Comparison of ENCODE assay signal across 34 cellular contexts in the genomic region with DNA sequence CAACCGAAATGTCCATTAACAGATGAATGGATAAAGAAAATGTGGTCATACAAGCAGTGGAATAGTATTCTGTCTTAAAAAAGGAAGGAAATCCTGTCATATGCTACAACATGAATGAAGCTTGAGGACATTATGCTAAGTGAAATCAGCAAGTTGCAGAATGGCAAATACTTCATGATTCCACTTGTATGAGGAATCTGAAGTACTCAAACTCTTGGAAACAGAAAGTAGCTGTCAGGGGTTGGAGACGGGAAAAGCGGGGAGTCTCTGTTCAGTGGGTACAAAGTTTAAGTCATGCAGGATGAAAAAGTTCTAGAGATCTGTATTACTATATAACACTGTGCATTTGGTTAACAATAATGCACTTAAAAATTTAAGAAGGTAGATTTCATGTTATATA.
"Had no signal": no experiment of that assay in that cellular context is flagged by ENCODE, and none has a peak within 500 bp of the region (broad histone marks: within the 10 kb centered on the region; RNA-seq: fewer than 3 reads in every experiment).

No MANE protein-coding gene starts in this region.

- H3K36me3 Mint-ChIP-seq: activated CD8-positive, alpha-beta memory T cell treated with anti-CD3 and anti-CD28 coated beads, Interleukin-2, amount 10 ng/mL, durations not matched to agents 7 days and 5 days; activated naive CD4-positive, alpha-beta T cell treated with anti-CD3 and anti-CD28 coated beads, Interleukin-2, amount 50 U/mL, for 72 hours; activated naive CD8-positive, alpha-beta T cell treated with anti-CD3 and anti-CD28 coated beads for 36 hours; T-cell; WTC11 had no signal

- H3K9me3 ChIP-seq: adrenal gland, body of pancreas, breast epithelium had no signal

- H3K9me3 Mint-ChIP-seq: activated CD4-positive, alpha-beta memory T cell treated with anti-CD3 and anti-CD28 coated beads, Interleukin-2, amount 10 ng/mL, durations not matched to agents 7 days and 5 days; activated CD4-positive, alpha-beta T cell treated with anti-CD3 and anti-CD28 coated beads, Interleukin-2, amount 10 ng/mL, durations not matched to agents 7 days and 5 days; activated naive CD4-positive, alpha-beta T cell treated with anti-CD3 and anti-CD28 coated beads for 36 hours; activated naive CD8-positive, alpha-beta T cell treated with anti-CD3 and anti-CD28 coated beads for 36 hours; activated T-helper 1 cell treated with anti-CD3 and anti-CD28 coated beads, Interleukin-12 subunit alpha, Interleukin-12 subunit beta, Interleukin-2, Interleukin-4 antibody, amounts not matched to agents 30 ng/mL and 10 ng/mL and 1 ng/mL, durations not matched to agents 14 hours and 24 hours and 36 hours; activated T-helper 17 cell treated with anti-CD3 and anti-CD28 coated beads, Interleukin-2, amount 50 U/mL, for 72 hours; T-cell had no signal

- ATAC-seq: activated CD4-positive, alpha-beta T cell treated with anti-CD3 and anti-CD28 coated beads for 36 hours; activated CD4-positive, CD25-positive, alpha-beta regulatory T cell treated with anti-CD3 and anti-CD28 coated beads, Interleukin-2, amount 50 U/mL, for 24 hours; activated CD8-positive, alpha-beta memory T cell treated with anti-CD3 and anti-CD28 coated beads, Interleukin-2, amount 10 ng/mL, durations not matched to agents 7 days and 5 days; activated CD8-positive, alpha-beta T cell treated with anti-CD3 and anti-CD28 coated beads, Interleukin-2, amount 10 ng/mL, durations not matched to agents 7 days and 5 days; activated naive CD4-positive, alpha-beta T cell treated with anti-CD3 and anti-CD28 coated beads, Interleukin-2, amount 50 U/mL, for 72 hours; activated T-cell treated with anti-CD3 and anti-CD28 coated beads, Interleukin-2, amount 50 U/mL, for 4 hours; activated T-cell treated with anti-CD3 and anti-CD28 coated beads, Interleukin-2, amount 50 U/mL, for 72 hours; activated T-helper 17 cell treated with anti-CD3 and anti-CD28 coated beads, Interleukin-2, amount 50 U/mL, for 72 hours; body of pancreas; T-cell; T-helper 17 cell had no signal

- H3K4me1 Mint-ChIP-seq: activated CD4-positive, alpha-beta memory T cell treated with anti-CD3 and anti-CD28 coated beads, Interleukin-2, amount 10 ng/mL, durations not matched to agents 7 days and 5 days; activated CD4-positive, alpha-beta T cell treated with anti-CD3 and anti-CD28 coated beads for 36 hours; activated CD4-positive, alpha-beta T cell treated with anti-CD3 and anti-CD28 coated beads, Interleukin-2, amount 10 ng/mL, durations not matched to agents 7 days and 5 days; activated CD8-positive, alpha-beta memory T cell treated with anti-CD3 and anti-CD28 coated beads, Interleukin-2, amount 10 ng/mL, durations not matched to agents 7 days and 5 days; activated naive CD8-positive, alpha-beta T cell treated with anti-CD3 and anti-CD28 coated beads for 36 hours; activated T-helper 17 cell treated with anti-CD3 and anti-CD28 coated beads, Interleukin-2, amount 50 U/mL, for 72 hours; T-cell; T-helper 17 cell had no signal

- H3K27me3 ChIP-seq: adrenal gland, body of pancreas, brain microvascular endothelial cell, breast epithelium had no signal

- H3K4me3 ChIP-seq: adrenal gland, body of pancreas, breast epithelium had no signal

- H3K4me3 Mint-ChIP-seq: activated CD4-positive, alpha-beta memory T cell treated with anti-CD3 and anti-CD28 coated beads, Interleukin-2, amount 10 ng/mL, durations not matched to agents 7 days and 5 days; activated CD4-positive, alpha-beta T cell treated with anti-CD3 and anti-CD28 coated beads for 36 hours; activated CD4-positive, alpha-beta T cell treated with anti-CD3 and anti-CD28 coated beads, Interleukin-2, amount 10 ng/mL, durations not matched to agents 7 days and 5 days; activated CD8-positive, alpha-beta memory T cell treated with anti-CD3 and anti-CD28 coated beads, Interleukin-2, amount 10 ng/mL, durations not matched to agents 7 days and 5 days; activated CD8-positive, alpha-beta T cell treated with anti-CD3 and anti-CD28 coated beads, Interleukin-2, amount 10 ng/mL, durations not matched to agents 7 days and 5 days; activated naive CD4-positive, alpha-beta T cell treated with anti-CD3 and anti-CD28 coated beads for 36 hours; activated naive CD8-positive, alpha-beta T cell treated with anti-CD3 and anti-CD28 coated beads for 36 hours; activated T-cell treated with anti-CD3 and anti-CD28 coated beads, Interleukin-2, amount 50 U/mL, for 4 hours; activated T-cell treated with anti-CD3 and anti-CD28 coated beads, Interleukin-2, amount 50 U/mL, for 72 hours; activated T-helper 1 cell treated with anti-CD3 and anti-CD28 coated beads, Interleukin-12 subunit alpha, Interleukin-12 subunit beta, Interleukin-2, Interleukin-4 antibody, amounts not matched to agents 30 ng/mL and 10 ng/mL and 1 ng/mL, durations not matched to agents 14 hours and 24 hours and 36 hours; activated T-helper 17 cell treated with anti-CD3 and anti-CD28 coated beads, Interleukin-2, amount 50 U/mL, for 72 hours; T-cell; T-helper 17 cell; WTC11 had no signal

- DNase-seq: activated CD4-positive, alpha-beta memory T cell treated with anti-CD3 and anti-CD28 coated beads, Interleukin-2, amount 10 ng/mL, durations not matched to agents 7 days and 5 days; activated CD4-positive, alpha-beta T cell treated with anti-CD3 and anti-CD28 coated beads for 1 hour; activated CD4-positive, alpha-beta T cell treated with anti-CD3 and anti-CD28 coated beads for 36 hours; activated CD4-positive, alpha-beta T cell treated with anti-CD3 and anti-CD28 coated beads for 48 hours; activated CD4-positive, alpha-beta T cell treated with anti-CD3 and anti-CD28 coated beads, Interleukin-2, amount 10 ng/mL, durations not matched to agents 7 days and 5 days; activated CD4-positive, alpha-beta T cell treated with anti-CD3 and anti-CD28 coated beads, Interleukin-2, amount 50 U/mL, for 48 hours; activated CD4-positive, CD25-positive, alpha-beta regulatory T cell; activated CD8-positive, alpha-beta memory T cell treated with anti-CD3 and anti-CD28 coated beads for 24 hours; activated CD8-positive, alpha-beta memory T cell treated with anti-CD3 and anti-CD28 coated beads, Interleukin-2, amount 10 ng/mL, durations not matched to agents 7 days and 5 days; activated CD8-positive, alpha-beta memory T cell treated with anti-CD3 and anti-CD28 coated beads, Interleukin-2, amount 50 U/mL, for 48 hours; activated CD8-positive, alpha-beta T cell treated with anti-CD3 and anti-CD28 coated beads, Interleukin-2, amount 10 ng/mL, durations not matched to agents 7 days and 5 days; activated effector memory CD4-positive, alpha-beta T cell treated with anti-CD3 and anti-CD28 coated beads, Interleukin-2, amount 50 U/mL, for 16 hours; activated gamma-delta T cell treated with Interleukin-2 at 50 U/mL for 16 hours; activated naive CD4-positive, alpha-beta T cell; activated naive CD4-positive, alpha-beta T cell treated with anti-CD3 and anti-CD28 coated beads for 36 hours; activated naive CD4-positive, alpha-beta T cell treated with anti-CD3 and anti-CD28 coated beads, Interleukin-2, amount 50 U/mL, for 16 hours; activated naive CD8-positive, alpha-beta T cell treated with anti-CD3 and anti-CD28 coated beads for 36 hours; activated T-cell treated with anti-CD3 and anti-CD28 coated beads, Interleukin-2, amount 50 U/mL, for 4 hours; activated T-cell treated with anti-CD3 and anti-CD28 coated beads, Interleukin-2, amount 50 U/mL, for 72 hours; adrenal gland; amniotic stem cell; aorta; brain microvascular endothelial cell; central memory CD4-positive, alpha-beta T cell; T-cell; T-helper 17 cell; WERI-Rb-1 had no signal

- H3K27ac ChIP-seq: adrenal gland, body of pancreas, brain microvascular endothelial cell, breast epithelium, WERI-Rb-1 had no signal

- H3K4me1 ChIP-seq: adrenal gland, body of pancreas, breast epithelium had no signal

- H3K36me3 ChIP-seq: adrenal gland, brain microvascular endothelial cell, breast epithelium, WERI-Rb-1 had no signal

- H3K27ac Mint-ChIP-seq: activated CD4-positive, alpha-beta memory T cell treated with anti-CD3 and anti-CD28 coated beads, Interleukin-2, amount 10 ng/mL, durations not matched to agents 7 days and 5 days; activated CD4-positive, alpha-beta T cell treated with anti-CD3 and anti-CD28 coated beads for 36 hours; activated CD4-positive, alpha-beta T cell treated with anti-CD3 and anti-CD28 coated beads, Interleukin-2, amount 10 ng/mL, durations not matched to agents 7 days and 5 days; activated CD8-positive, alpha-beta memory T cell treated with anti-CD3 and anti-CD28 coated beads, Interleukin-2, amount 10 ng/mL, durations not matched to agents 7 days and 5 days; activated CD8-positive, alpha-beta T cell treated with anti-CD3 and anti-CD28 coated beads, Interleukin-2, amount 10 ng/mL, durations not matched to agents 7 days and 5 days; activated naive CD4-positive, alpha-beta T cell treated with anti-CD3 and anti-CD28 coated beads for 36 hours; activated naive CD4-positive, alpha-beta T cell treated with anti-CD3 and anti-CD28 coated beads, Interleukin-2, amount 50 U/mL, for 72 hours; activated naive CD8-positive, alpha-beta T cell treated with anti-CD3 and anti-CD28 coated beads for 36 hours; activated T-cell treated with anti-CD3 and anti-CD28 coated beads, Interleukin-2, amount 50 U/mL, for 72 hours; activated T-helper 1 cell treated with anti-CD3 and anti-CD28 coated beads, Interleukin-12 subunit alpha, Interleukin-12 subunit beta, Interleukin-2, Interleukin-4 antibody, amounts not matched to agents 30 ng/mL and 10 ng/mL and 1 ng/mL, durations not matched to agents 14 hours and 24 hours and 36 hours; activated T-helper 17 cell treated with anti-CD3 and anti-CD28 coated beads, Interleukin-2, amount 50 U/mL, for 72 hours; T-cell; T-helper 17 cell; WTC11 had no signal
